ENCODE assay signal across 1 cellular context in the genomic region with DNA sequence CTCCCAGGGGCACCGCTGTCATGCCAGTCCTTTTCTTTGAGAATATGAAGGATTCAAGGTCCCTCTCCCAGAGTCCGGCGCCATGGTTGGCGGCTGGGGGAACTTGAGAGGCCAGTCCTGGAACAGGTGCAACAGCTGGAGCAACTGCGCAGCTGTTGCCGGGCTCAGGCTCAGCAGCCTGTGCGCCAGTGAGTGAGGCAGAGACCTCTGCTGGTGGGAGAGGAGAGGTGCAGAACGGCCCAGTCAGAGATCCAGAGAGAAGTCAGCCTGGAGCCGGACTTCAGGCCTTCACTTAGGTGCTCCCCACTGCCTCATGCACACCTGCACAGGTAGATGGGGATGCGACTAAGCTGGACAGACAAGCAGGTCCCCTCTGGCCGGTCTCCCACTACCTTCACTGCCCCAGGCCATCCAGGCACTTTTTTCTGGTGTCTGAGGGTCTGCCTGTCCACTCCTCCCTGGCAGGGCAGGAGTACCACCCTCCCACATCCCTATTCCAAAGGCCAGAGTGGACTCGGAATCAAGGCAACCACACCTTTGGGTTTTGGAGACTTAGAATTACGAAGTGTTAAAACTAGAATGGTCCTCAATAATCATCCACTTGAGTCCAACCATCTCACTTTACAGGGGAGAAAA.
TF ChIP-seq lines count a peak whose summit lies in the region.

No MANE protein-coding gene starts in this region.

TF ChIP-seq in HEK293, 187 proteins besides CTCF, POLR2A, EP300 and RAD21 (continued from another document):
- TF ChIP-seq INSM2 (tag by site-specific recombination; IDR thresholded peaks at IDR 0.05), result no peak
- no peak for TF ChIP-seq ZNF214 (tag by site-specific recombination; IDR thresholded peaks at IDR 0.05; ENCODE audit: borderline replicate concordance)
- no peak for TF ChIP-seq ZBTB7A (tag by site-specific recombination; IDR thresholded peaks at IDR 0.05; ENCODE audit: low read depth)
- TF ChIP-seq ZNF324 (tag by site-specific recombination; IDR thresholded peaks at IDR 0.05), result no peak
